16 cellular contexts compared by ENCODE assay signal in genomic region chr20:45997187-45997586, GRCh38. TPM values are rescaled to one million over a fixed set of nuclear protein-coding genes. Genes with fewer than 3 reads are reported as not detected.
"Had no signal": no experiment of that assay in that cellular context is flagged by ENCODE, and none has a peak within 500 bp of the region (broad histone marks: within the 10 kb centered on the region; RNA-seq: fewer than 3 reads in every experiment).

No MANE protein-coding gene starts in this region.

- H3K9me3 Mint-ChIP-seq: activated naive CD4-positive, alpha-beta T cell treated with anti-CD3 and anti-CD28 coated beads, Interleukin-2, amount 50 U/mL, for 72 hours; neural crest cell had no signal

- DNase-seq: activated CD4-positive, alpha-beta T cell treated with anti-CD3 and anti-CD28 coated beads for 48 hours; activated CD8-positive, alpha-beta memory T cell treated with anti-CD3 and anti-CD28 coated beads for 24 hours; amniotic stem cell; body of pancreas; central memory CD4-positive, alpha-beta T cell; hypothalamus; stimulated activated CD4-positive, alpha-beta T cell treated with anti-CD3 and anti-CD28 coated beads, Interleukin-15, amount 100 ng/mL, for 24 hours; stimulated activated CD4-positive, alpha-beta T cell treated with anti-CD3 and anti-CD28 coated beads, Interleukin-4, amount 100 ng/mL, for 24 hours; tibial artery had no signal

- H3K4me1 Mint-ChIP-seq: neural crest cell had no signal

- H3K4me3 Mint-ChIP-seq: neural crest cell had no signal

- ATAC-seq: activated naive CD4-positive, alpha-beta T cell treated with anti-CD3 and anti-CD28 coated beads, Interleukin-2, amount 50 U/mL, for 72 hours; body of pancreas had no signal

- H3K9me3 ChIP-seq: body of pancreas, tibial artery, vagina had no signal

- H3K4me3 ChIP-seq: body of pancreas, tibial artery, vagina had no signal

- H3K36me3 ChIP-seq: tibial artery, vagina had no signal

- H3K36me3 Mint-ChIP-seq: activated naive CD4-positive, alpha-beta T cell treated with anti-CD3 and anti-CD28 coated beads, Interleukin-2, amount 50 U/mL, for 72 hours had no signal

- H3K27me3 ChIP-seq: vagina had no signal

RNA-seq across cellular contexts. Expression of gene MMP9, which starts 11.5 kb away (rescaled TPM):
- total RNA-seq: neural crest cell, renal cortical epithelial cell had no signal

RNA-seq across cellular contexts. Expression of gene SLC12A5, which starts 31.8 kb away (rescaled TPM):
- total RNA-seq: body of pancreas, epithelial cell of proximal tubule, lower leg skin, skeletal muscle tissue, vagina had no signal
